In genomic region chr6:26501482-26501986, GRCh38 we compare ENCODE assay signal across 9 cellular contexts. TPM values are rescaled to one million over a fixed set of nuclear protein-coding genes. Genes with fewer than 3 reads are reported as not detected.
A peak's percentile ranks its signal among the peaks of the same experiment; 100 is the strongest.
DNase-seq lines count a peak whose midpoint lies in the region; ATAC-seq and TF ChIP-seq lines count a peak whose summit lies in the region.
"Had no signal": no experiment of that assay in that cellular context is flagged by ENCODE, and none has a peak within 500 bp of the region (broad histone marks: within the 10 kb centered on the region; RNA-seq: fewer than 3 reads in every experiment).

No MANE protein-coding gene starts in this region.

- H3K9me3 ChIP-seq in fibroblast of lung (ENCODE audit: control insufficient read depth, insufficient read depth, low read depth, low read length) (no peaks in the 10 kb centered on the region), neutrophil (no peaks in the 10 kb centered on the region)

- peak; percentile 39 for DNase-seq in NCI-H146 (lab: John Stamatoyannopoulos, UW)
- no peak for DNase-seq in NCI-H146 treated with DMSO at 0.1 percent for 48 hours (lab: John Stamatoyannopoulos, UW; ENCODE audit: unreplicated experiment)
- DNase-seq in activated T-cell treated with anti-CD3 and anti-CD28 coated beads for 1 hour (ENCODE audit: low read depth): peak; percentile 17
- DNase-seq in fibroblast of lung (ENCODE audit: low read depth in 2 of 2): peak; percentile 14 to 27
- DNase-seq in NCI-H1105 (lab: John Stamatoyannopoulos, UW): no peak

- peak overlapping the region; percentile 85 for H2AFZ ChIP-seq in fibroblast of lung (ENCODE audit: low read length)

- H3K4me2 ChIP-seq in fibroblast of lung (ENCODE audit: extremely low read depth, insufficient read depth, low read length): peak overlapping the region; percentile 66

- TF ChIP-seq CTCF in fibroblast of lung (conservative IDR thresholded peaks at IDR 0.05 in 1 of 2, IDR thresholded peaks at IDR 0.05 in 1 of 2; ENCODE audit: low read depth in 1 of 2, low read length in 2 of 2): no peak
- TF ChIP-seq CTCF in neutrophil (IDR thresholded peaks at IDR 0.05): no peak

- H3K4me3 ChIP-seq in fibroblast of lung (replicated peaks in 1 of 4; ENCODE audit: control extremely low read depth in 1 of 4, insufficient read depth in 1 of 4, low read depth in 3 of 4, low read length in 4 of 4) (peak overlapping the region in 3 of 4 experiments; percentile 9 to 32 (median 26)), neutrophil (ENCODE audit: low read depth in 1 of 2, low read length in 1 of 2) (peak overlapping the region; percentile 12 to 31)

- no peak for ATAC-seq in HG03196 (IDR thresholded peaks at IDR 0.05; ENCODE audit: unreplicated experiment)
- ATAC-seq in HG03108 (IDR thresholded peaks at IDR 0.05; ENCODE audit: unreplicated experiment): no peak

- H3K36me3 ChIP-seq in fibroblast of lung (ENCODE audit: control insufficient read depth, insufficient read depth, low read length) (no peaks in the 10 kb centered on the region), neutrophil (no peaks in the 10 kb centered on the region)

- H3K4me1 ChIP-seq in fibroblast of lung (ENCODE audit: control insufficient read depth, extremely low read depth, insufficient read depth, low read length) (no peaks in the 10 kb centered on the region), neutrophil (ENCODE audit: control insufficient read depth in 1 of 2, insufficient read depth in 1 of 2, low read depth in 1 of 2, low read length in 1 of 2) (peaks cover 8 to 10% of the 10 kb centered on the region in 2 experiments)

- H4K20me1 ChIP-seq in fibroblast of lung (ENCODE audit: control insufficient read depth, extremely low read depth, insufficient read depth, low read length): no peaks in the 10 kb centered on the region

- H3K79me2 ChIP-seq in fibroblast of lung (ENCODE audit: control insufficient read depth, insufficient read depth, low read length): no peaks in the 10 kb centered on the region

- no peak overlapping the region for H3K9ac ChIP-seq in fibroblast of lung (ENCODE audit: insufficient read depth, low read length)

- peaks cover 28% of the 10 kb centered on the region for H3K27me3 ChIP-seq in fibroblast of lung (ENCODE audit: control insufficient read depth, insufficient read depth, low read length)
- peaks cover 69% of the 10 kb centered on the region for H3K27me3 ChIP-seq in neutrophil

- no peak overlapping the region for H3K27ac ChIP-seq in fibroblast of lung (ENCODE audit: insufficient read depth, low read length)
- no peak overlapping the region for H3K27ac ChIP-seq in neutrophil

RNA-seq across cellular contexts. Expression of gene BTN1A1, which starts 1.4 kb away (rescaled TPM):
- total RNA-seq in fibroblast of lung: not detected in 2 replicates
- polyA plus RNA-seq in fibroblast of lung: not detected in 2 replicates
- polyA plus RNA-seq in fibroblast of lung (2012): not detected in 2 replicates
- not detected in 2 replicates for polyA minus RNA-seq in fibroblast of lung (ENCODE audit: low replicate concordance)
- polyA plus RNA-seq: BJ had no signal

RNA-seq across cellular contexts. Expression of gene HMGN4, which starts 36.6 kb away (rescaled TPM):
- total RNA-seq in fibroblast of lung: 90.4 and 111 TPM in 2 replicates
- 58.7 and 74.9 TPM in 2 replicates for polyA plus RNA-seq in fibroblast of lung
- 50.1 and 58.4 TPM in 2 replicates for polyA plus RNA-seq in fibroblast of lung (2012)
- polyA minus RNA-seq in fibroblast of lung (ENCODE audit: low replicate concordance): 6.0 and 7.6 TPM in 2 replicates

RNA-seq across cellular contexts. Expression of gene BTN2A1, which starts 43.8 kb away (rescaled TPM):
- total RNA-seq in fibroblast of lung: 8.7 and 14.9 TPM in 2 replicates
- 22.7 and 26.4 TPM in 2 replicates for polyA plus RNA-seq in fibroblast of lung
- 16.4 and 19.3 TPM in 2 replicates for polyA plus RNA-seq in fibroblast of lung (2012)
- 7.1 and 16.2 TPM in 2 replicates for polyA minus RNA-seq in fibroblast of lung (ENCODE audit: low replicate concordance)

Comparison
In these comparisons a context has a peak if more than half of its experiments do, and no peak if none do; other contexts are left out.
1. DNase-seq: peak in NCI-H146 (single experiment), activated T-cell treated with anti-CD3 and anti-CD28 coated beads for 1 hour (single experiment) and fibroblast of lung (2 of 2); none in NCI-H146 treated with DMSO at 0.1 percent for 48 hours (single experiment) and NCI-H1105 (single experiment).